8 cellular contexts compared by ENCODE assay signal in genomic region chr6:149316108-149316727, GRCh38. TPM values are rescaled to one million over a fixed set of nuclear protein-coding genes. Genes with fewer than 3 reads are reported as not detected.
DNase-seq lines count a peak whose midpoint lies in the region; ATAC-seq and TF ChIP-seq lines count a peak whose summit lies in the region.

No MANE protein-coding gene starts in this region.

- H3K79me2 ChIP-seq in HCT116 (ENCODE audit: insufficient read depth, low read length): peaks cover 34% of the 10 kb centered on the region

- intact Hi-C loops in HCT116 (cut with micrococcal nuclease): loop anchor here (5.0 kb wide), 1 partner anchor 84 kb away; no protein-coding TSS in a partner anchor
- intact Hi-C loops in right cardiac atrium (cut with DNase I): loop anchor here in 1 of 4 donors (10.0 kb wide), 1 partner anchor 231 kb away; no protein-coding TSS in a partner anchor

- POLR2A ChIA-PET in HCT116 (lab: Charles Lee) (interaction anchor here (0.5 kb wide), 1 partner anchor 36 kb away, joined by 3 read pairs; no protein-coding TSS in a partner anchor), WTC11 (lab: Charles Lee) (interaction anchor here (0.7 kb wide), 1 partner anchor 283 kb away, joined by 5 read pairs; no protein-coding TSS in a partner anchor)

- ATAC-seq in HCT116: no peak
- no peak for ATAC-seq in WTC11
- ATAC-seq in right cardiac atrium: no peak
- no peak for ATAC-seq in HG03196 (IDR thresholded peaks at IDR 0.05; ENCODE audit: unreplicated experiment)
- no peak for ATAC-seq in GM21367 (IDR thresholded peaks at IDR 0.05; ENCODE audit: unreplicated experiment)

- H3K4me3 ChIP-seq in HCT116 (replicated peaks in 1 of 2; ENCODE audit: low read depth in 1 of 2, low read length in 2 of 2): peak overlapping the region; percentile 76 to 82
- peak overlapping the region; percentile 95 for H3K4me3 ChIP-seq in right cardiac atrium (ENCODE audit: low read length)
- H3K4me3 ChIP-seq in skeletal muscle tissue (ENCODE audit: low read length in 3 of 3): peak overlapping the region; percentile 75 to 87 (median 81)

- 0 out of 2 replicates have a peak, but pooled peaks cover 3% of the 10 kb centered on the region for H3K27me3 ChIP-seq in HCT116 (ENCODE audit: insufficient read depth, low read length)
- no peaks in the 10 kb centered on the region for H3K27me3 ChIP-seq in right cardiac atrium (ENCODE audit: control insufficient read depth, insufficient read depth)
- peaks cover 0 to 3% (median 2%) of the 10 kb centered on the region in 3 donors for H3K27me3 ChIP-seq in skeletal muscle tissue (ENCODE audit: control insufficient read depth in 3 of 3, insufficient read depth in 3 of 3, low read length in 3 of 3)

- H3K36me3 ChIP-seq in HCT116 (ENCODE audit: control insufficient read depth in 1 of 2, insufficient read depth in 2 of 2, low read length in 2 of 2) (no peaks in the 10 kb centered on the region), skeletal muscle tissue (ENCODE audit: control insufficient read depth in 3 of 3, insufficient read depth in 3 of 3, low read length in 3 of 3) (no peaks in the 10 kb centered on the region)

- CTCF ChIA-PET in HCT116 (lab: Charles Lee) (no interaction called here), WTC11 (lab: Charles Lee) (interaction anchor here (1.1 kb wide), 1 partner anchor 116 kb away, joined by 3 read pairs; no protein-coding TSS in a partner anchor)

- peak overlapping the region; percentile 66 for H2AFZ ChIP-seq in HCT116 (ENCODE audit: low read depth, low read length, poor library complexity, severe bottlenecking)

- H3K27ac ChIP-seq in HCT116 (ENCODE audit: low read depth, low read length): peak overlapping the region; percentile 95; the same call in 1 of the 2 replicates
- no peak overlapping the region for H3K27ac ChIP-seq in right cardiac atrium (ENCODE audit: low read length)
- H3K27ac ChIP-seq in skeletal muscle tissue (ENCODE audit: low read depth, low read length): peak overlapping the region; percentile 93

- WGBS in right cardiac atrium: 33% methylated on average over 7 of the region's 7 CpGs

- H3K27ac Mint-ChIP-seq in WTC11: peak overlapping the region; percentile 76; the same call in 1 of the 2 replicates

- H3K36me3 Mint-ChIP-seq in WTC11: no peaks in the 10 kb centered on the region

- DNase-seq in HCT116 (ENCODE audit: low read depth, low spot score) (no peak), WTC11 (ENCODE audit: low spot score) (no peak), right cardiac atrium (no peak), mesenteric fat pad (ENCODE audit: low spot score) (no peak), NCI-H774 (lab: John Stamatoyannopoulos, UW) (no peak)

- H3K9me2 ChIP-seq in HCT116 (ENCODE audit: insufficient read depth): no peaks in the 10 kb centered on the region

- H3K9me3 Mint-ChIP-seq in WTC11: no peaks in the 10 kb centered on the region

- peak overlapping the region; percentile 85 for H3K4me2 ChIP-seq in HCT116 (ENCODE audit: low read length)

- TF ChIP-seq POLR2A in HCT116 (IDR thresholded peaks at IDR 0.05; ENCODE audit: borderline replicate concordance, extremely low read depth, insufficient read depth, insufficient read length): no peak

- H3K9me3 ChIP-seq in HCT116 (ENCODE audit: control insufficient read depth in 1 of 2, insufficient read depth in 1 of 2, low read depth in 1 of 2, low read length in 2 of 2) (no peaks in the 10 kb centered on the region), right cardiac atrium (ENCODE audit: control insufficient read depth, low read length) (no peaks in the 10 kb centered on the region), skeletal muscle tissue (ENCODE audit: control insufficient read depth in 3 of 3, low read length in 3 of 3) (no peaks in the 10 kb centered on the region)

- H4K20me1 ChIP-seq in HCT116 (ENCODE audit: insufficient read depth): peaks cover 12% of the 10 kb centered on the region; the same call in 1 of the 2 replicates

- H3K4me3 Mint-ChIP-seq in WTC11: peak overlapping the region; percentile 77

- peaks cover 21 to 28% of the 10 kb centered on the region in 2 experiments; a peak in 3 of 4 replicates for H3K4me1 ChIP-seq in HCT116 (ENCODE audit: control insufficient read depth in 1 of 2, insufficient read depth in 2 of 2, low read length in 2 of 2)
- H3K4me1 ChIP-seq in right cardiac atrium (ENCODE audit: control insufficient read depth, insufficient read depth, low read length): no peaks in the 10 kb centered on the region
- peaks cover 0 to 12% (median 0%) of the 10 kb centered on the region in 3 donors for H3K4me1 ChIP-seq in skeletal muscle tissue (ENCODE audit: control insufficient read depth in 3 of 3, insufficient read depth in 3 of 3, low read length in 3 of 3)

- H3K9ac ChIP-seq in HCT116 (ENCODE audit: low read length) (peak overlapping the region; percentile 84), skeletal muscle tissue (ENCODE audit: low read depth in 1 of 3, low read length in 3 of 3) (peak overlapping the region; percentile 76 to 88 (median 86))

- H3K4me1 Mint-ChIP-seq in WTC11: peaks cover 28% of the 10 kb centered on the region

- BruUV-seq in HCT116 (replicated peaks; lab: Mats Ljungman, UMichigan): TSS peak; percentile 81

- RAD21 ChIA-PET in HCT116 (lab: Charles Lee; ENCODE audit: low non-redundant PET in 1 of 2, low total read pairs in 2 of 2, uncharacterized antibody in 2 of 2, unreplicated experiment in 2 of 2): no interaction called here

- H3K27me3 Mint-ChIP-seq in WTC11 (ENCODE audit: low read depth): peaks cover 7% of the 10 kb centered on the region; the same call in 1 of the 2 replicates

- TF ChIP-seq RAD21 in HCT116 (IDR thresholded peaks at IDR 0.05; ENCODE audit: low read depth): no peak

- TF ChIP-seq CTCF in HCT116 (IDR thresholded peaks at IDR 0.05 in 2 of 3, conservative IDR thresholded peaks at IDR 0.05 in 1 of 3; ENCODE audit: borderline replicate concordance in 1 of 3, insufficient read depth in 1 of 3, low read depth in 2 of 3, low read length in 2 of 3) (no peak), WTC11 (IDR thresholded peaks at IDR 0.05) (no peak)

TF ChIP-seq in HCT116, 20 proteins besides CTCF, POLR2A, EP300 and RAD21:
- TF ChIP-seq EGR1 (IDR thresholded peaks at IDR 0.05; ENCODE audit: low read depth) (no peak), ZNF274 (IDR thresholded peaks at IDR 0.05; ENCODE audit: low read depth, low read length) (no peak), YY1 (IDR thresholded peaks at IDR 0.05; ENCODE audit: extremely low read depth, insufficient replicate concordance, low read depth, low read length) (no peak), ELF1 (IDR thresholded peaks at IDR 0.05; ENCODE audit: borderline replicate concordance, low read depth) (no peak), EZH2phosphoT487 (IDR thresholded peaks at IDR 0.05; ENCODE audit: borderline replicate concordance) (no peak)

TF ChIP-seq in WTC11, 78 proteins besides CTCF, POLR2A, EP300 and RAD21:
- TF ChIP-seq ELF4 (CRISPR knock-in tag; IDR thresholded peaks at IDR 0.05; ENCODE audit: low read depth) (no peak), FOXJ3 (CRISPR knock-in tag; IDR thresholded peaks at IDR 0.05; ENCODE audit: borderline replicate concordance) (no peak), ATF3 (CRISPR knock-in tag; conservative IDR thresholded peaks at IDR 0.05) (no peak), E2F1 (CRISPR knock-in tag; IDR thresholded peaks at IDR 0.05) (no peak), EMX1 (CRISPR knock-in tag; IDR thresholded peaks at IDR 0.05) (no peak), PRRX2 (CRISPR knock-in tag; IDR thresholded peaks at IDR 0.05) (no peak), TP53 (CRISPR knock-in tag; IDR thresholded peaks at IDR 0.05) (no peak), ESRRA (CRISPR knock-in tag; IDR thresholded peaks at IDR 0.05; ENCODE audit: borderline replicate concordance) (no peak), CBFB (CRISPR knock-in tag; IDR thresholded peaks at IDR 0.05; ENCODE audit: low read depth) (no peak), ZNF121 (CRISPR knock-in tag; IDR thresholded peaks at IDR 0.05) (no peak), FOXP1 (CRISPR knock-in tag; IDR thresholded peaks at IDR 0.05; ENCODE audit: borderline replicate concordance) (no peak), ZNF219 (CRISPR knock-in tag; IDR thresholded peaks at IDR 0.05; ENCODE audit: borderline replicate concordance) (no peak), MYBL2 (CRISPR knock-in tag; IDR thresholded peaks at IDR 0.05) (no peak)

RNA-seq across cellular contexts. Expression of gene TAB2, which starts 1.3 kb away (rescaled TPM):
- total RNA-seq in HCT116 (2021; ENCODE audit: unreplicated experiment): 56.7 TPM
- 27.9 and 35.0 TPM in 2 replicates for polyA plus RNA-seq in HCT116 (2012)
- 45.3 to 55.6 TPM (median 47.2 TPM) in 3 replicates for total RNA-seq in WTC11 (2021)
- total RNA-seq in right cardiac atrium: 10 to 100 TPM; 62.7 to 73.9 (median 66.5) TPM
- 27.8 TPM for polyA plus RNA-seq in right cardiac atrium
- 25.1 TPM for total RNA-seq in skeletal muscle tissue
- 58.3 TPM for total RNA-seq in mesenteric fat pad
